ENCODE assay signal across 1 cellular context in genomic region chr13:21215419-21215818, GRCh38. TPM values are rescaled to one million over a fixed set of nuclear protein-coding genes. Genes with fewer than 3 reads are reported as not detected.
"Had no signal": no experiment of that assay in that cellular context is flagged by ENCODE, and none has a peak within 500 bp of the region (broad histone marks: within the 10 kb centered on the region; RNA-seq: fewer than 3 reads in every experiment).

No MANE protein-coding gene starts in this region.

RNA-seq across cellular contexts. Expression of gene SKA3, which starts 39.1 kb away (rescaled TPM):
- total RNA-seq: mesenteric fat pad had no signal
